Comparison of ENCODE assay signal across 10 cellular contexts in genomic region chr9:21836437-21837161, GRCh38. TPM values are rescaled to one million over a fixed set of nuclear protein-coding genes. Genes with fewer than 3 reads are reported as not detected.
DNase-seq lines count a peak whose midpoint lies in the region; ATAC-seq and TF ChIP-seq lines count a peak whose summit lies in the region.
"Had no signal": no experiment of that assay in that cellular context is flagged by ENCODE, and none has a peak within 500 bp of the region (broad histone marks: within the 10 kb centered on the region; RNA-seq: fewer than 3 reads in every experiment).

No MANE protein-coding gene starts in this region.

- peak overlapping the region; percentile 51 for H3K9ac ChIP-seq in GM23248

- H3K4me2 ChIP-seq in GM23248 (ENCODE audit: unreplicated experiment), result peak overlapping the region; percentile 58

- ATAC-seq in HG02610 (IDR thresholded peaks at IDR 0.05; ENCODE audit: unreplicated experiment) (no peak), GM21423 (IDR thresholded peaks at IDR 0.05; ENCODE audit: unreplicated experiment) (no peak), HG02763 (IDR thresholded peaks at IDR 0.05; ENCODE audit: unreplicated experiment) (no peak)

- peaks cover 64% of the 10 kb centered on the region for H3K36me3 ChIP-seq in ACC112 (ENCODE audit: insufficient read depth, low read length)
- H3K36me3 ChIP-seq in GM23248 (ENCODE audit: low read depth), result peaks cover 29% of the 10 kb centered on the region

- H3K9me3 ChIP-seq in GM23248 (ENCODE audit: low read depth), result no peaks in the 10 kb centered on the region

- H2AFZ ChIP-seq in ACC112 (ENCODE audit: low read length, unreplicated experiment), result no peak overlapping the region
- H2AFZ ChIP-seq in GM23248, result no peak overlapping the region

- in situ Hi-C loops in GM23248 (cut with MboI), result no loop called here

- 1 to 2% methylated on average over 7 of the region's 7 CpGs for WGBS in GM23248 (ENCODE audit: low coverage in 1 of 2, low lambda C conversion rate in 2 of 2, missing lambda C conversion rate in 2 of 2), 2 experiments

- H3K27me3 ChIP-seq in ACC112 (ENCODE audit: insufficient read depth, low read length) (no peaks in the 10 kb centered on the region), GM23248 (replicated peaks; ENCODE audit: insufficient read depth) (no peaks in the 10 kb centered on the region)

- H3K79me2 ChIP-seq in ACC112 (ENCODE audit: control insufficient read depth, insufficient read depth, low read length, unreplicated experiment) (peaks cover 48% of the 10 kb centered on the region), GM23248 (ENCODE audit: insufficient read depth) (peaks cover 54% of the 10 kb centered on the region)

- H3K4me3 ChIP-seq in ACC112 (ENCODE audit: low read depth, low read length) (peak overlapping the region; percentile 42), GM23248 (peak overlapping the region; percentile 26), WI38 (ENCODE audit: low read depth, low read length) (0 out of 2 replicates have a peak overlapping the region, but pooled peaks have one; percentile 17)

- H3K4me1 ChIP-seq in ACC112 (ENCODE audit: control insufficient read depth, insufficient read depth, low read length, unreplicated experiment) (peaks cover 49% of the 10 kb centered on the region), GM23248 (ENCODE audit: insufficient read depth) (peaks cover 41% of the 10 kb centered on the region)

- peak overlapping the region; percentile 92 for H3K27ac ChIP-seq in ACC112 (ENCODE audit: low read depth, low read length)
- peak overlapping the region; percentile 92 for H3K27ac ChIP-seq in GM23248

- DNase-seq in GM23248 (peak; percentile 97), glomerular visceral epithelial cell (ENCODE audit: extremely low spot score) (peak; percentile 94), GDM1 (lab: John Stamatoyannopoulos, UW) (no peak)
- DNase-seq: activated naive CD4-positive, alpha-beta T cell; Right ventricle myocardium superior had no signal

- peaks cover 56% of the 10 kb centered on the region for H3F3A ChIP-seq in GM23248 (ENCODE audit: insufficient read depth)

- TF ChIP-seq CTCF in WI38 (IDR thresholded peaks at IDR 0.05; ENCODE audit: low read depth, low read length), result no peak

- no peaks in the 10 kb centered on the region; the same call in 1 of the 2 replicates for H3K9me2 ChIP-seq in GM23248 (ENCODE audit: insufficient read depth)

- H4K20me1 ChIP-seq in GM23248 (ENCODE audit: insufficient read depth), result no peaks in the 10 kb centered on the region

RNA-seq across cellular contexts. Expression of gene MTAP, which starts 34.2 kb away (rescaled TPM):
- total RNA-seq in GM23248 (2014; rRNA removed; shearing (Covaris generic)), result 26.7 and 29.8 TPM in 2 replicates
- polyA plus RNA-seq in GM23248 (2016; fragmentation: Nextera tagmentation; extraction: Ambion mirVana), result 44.8 and 47.8 TPM in 2 replicates
